ENCODE assay signal across 8 cellular contexts in the genomic region with DNA sequence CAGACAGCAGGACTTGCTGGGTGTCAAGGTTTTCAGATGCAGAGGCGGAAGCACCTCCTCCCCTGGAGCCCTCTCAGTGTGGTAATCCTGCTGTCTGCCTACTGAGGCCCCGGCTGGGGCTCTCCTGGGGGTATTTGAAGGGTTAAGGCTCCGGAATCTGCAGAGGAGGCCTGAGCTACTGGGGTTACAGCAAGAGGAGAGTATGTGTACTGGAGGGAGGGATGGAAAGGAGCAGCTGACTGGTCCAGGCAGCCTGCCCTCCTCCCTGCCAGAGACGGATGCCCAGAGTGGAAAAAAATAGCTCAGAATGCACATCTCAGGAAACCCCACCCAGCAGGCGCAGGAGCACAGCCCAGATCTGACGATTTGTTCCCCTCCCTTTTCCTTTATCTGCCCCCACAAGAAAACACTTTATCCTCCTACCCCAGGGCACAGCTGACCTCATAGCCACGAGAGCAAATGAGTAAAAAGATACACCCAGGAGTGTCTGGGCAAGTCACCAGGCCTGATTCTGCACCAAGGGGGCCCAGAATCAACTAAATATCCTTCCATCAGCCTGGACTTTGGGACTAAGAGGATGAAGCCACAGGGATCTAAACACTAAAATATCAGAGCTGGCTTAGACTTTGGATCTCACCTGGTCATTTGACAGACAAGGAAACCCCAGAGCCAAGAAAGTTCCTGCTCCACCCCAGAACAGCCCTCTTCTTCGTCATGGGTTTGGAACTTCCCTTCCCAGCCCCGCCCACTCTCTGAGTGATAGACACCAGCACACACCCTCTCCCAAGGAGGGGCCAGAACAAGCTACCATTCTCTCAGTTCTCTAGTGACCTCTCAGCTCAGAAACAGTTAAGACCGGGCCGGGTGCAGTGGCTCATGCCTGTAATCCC. TPM values are rescaled to one million over a fixed set of nuclear protein-coding genes. Genes with fewer than 3 reads are reported as not detected.
A peak's percentile ranks its signal among the peaks of the same experiment; 100 is the strongest.
DNase-seq lines count a peak whose midpoint lies in the region; ATAC-seq and TF ChIP-seq lines count a peak whose summit lies in the region.

No MANE protein-coding gene starts in this region.

- peak; percentile 24 for DNase-seq in NCI-H146 (lab: John Stamatoyannopoulos, UW)
- no peak for DNase-seq in NCI-H146 treated with DMSO at 0.1 percent for 48 hours (lab: John Stamatoyannopoulos, UW; ENCODE audit: unreplicated experiment)
- DNase-seq in activated T-cell treated with anti-CD3 and anti-CD28 coated beads for 1 hour (ENCODE audit: low read depth): peak; percentile 63
- peak; percentile 86 for DNase-seq in epithelial cell of proximal tubule (ENCODE audit: low read depth)
- DNase-seq in stimulated activated CD8-positive, alpha-beta memory T cell treated with anti-CD3 and anti-CD28 coated beads, Interleukin-4, amount 100 ng/mL, for 48 hours: peak; percentile 84

- H3K4me3 ChIP-seq in OCI-LY1 (ENCODE audit: low read depth, low read length, poor library complexity, severe bottlenecking) (peak overlapping the region; percentile 38), epithelial cell of proximal tubule (ENCODE audit: low read depth, low read length) (peak overlapping the region; percentile 58), muscle layer of colon (ENCODE audit: low read depth in 1 of 2, low read length in 2 of 2) (peak overlapping the region; percentile 33 to 71)

- peak; percentile 63 for ATAC-seq in HG03039 (IDR thresholded peaks at IDR 0.05; ENCODE audit: unreplicated experiment)

- no peaks in the 10 kb centered on the region for H3K9me3 ChIP-seq in OCI-LY1 (ENCODE audit: low read length)
- no peaks in the 10 kb centered on the region for H3K9me3 ChIP-seq in muscle layer of colon (ENCODE audit: low read length)

- no peaks in the 10 kb centered on the region for H3K79me2 ChIP-seq in OCI-LY1 (ENCODE audit: insufficient read depth, low read length)

- H3K27ac ChIP-seq in OCI-LY1 (ENCODE audit: low read depth, low read length, poor library complexity, severe bottlenecking): peak overlapping the region; percentile 54
- H3K27ac ChIP-seq in muscle layer of colon (ENCODE audit: low read depth, low read length): peak overlapping the region; percentile 88

- no peak overlapping the region for H2AFZ ChIP-seq in OCI-LY1 (ENCODE audit: low read length)

- H3K4me1 ChIP-seq in OCI-LY1 (ENCODE audit: insufficient read depth, low read length, severe bottlenecking) (peaks cover 38% of the 10 kb centered on the region), muscle layer of colon (ENCODE audit: insufficient read depth, low read length) (peaks cover 89% of the 10 kb centered on the region)

- H3K27me3 ChIP-seq in OCI-LY1 (ENCODE audit: insufficient read depth, low read length) (no peaks in the 10 kb centered on the region), muscle layer of colon (ENCODE audit: control insufficient read depth in 1 of 2, insufficient read depth in 2 of 2, low read length in 2 of 2) (no peaks in the 10 kb centered on the region)

- no peaks in the 10 kb centered on the region for H3K36me3 ChIP-seq in OCI-LY1 (ENCODE audit: insufficient read depth, low read length)
- H3K36me3 ChIP-seq in muscle layer of colon (ENCODE audit: insufficient read depth, low read length): no peaks in the 10 kb centered on the region

- no peak for TF ChIP-seq CTCF in OCI-LY1 (IDR thresholded peaks at IDR 0.05; ENCODE audit: low read length)
- no peak for TF ChIP-seq CTCF in epithelial cell of proximal tubule (conservative IDR thresholded peaks at IDR 0.05; ENCODE audit: low read depth, low read length)

- no peaks in the 10 kb centered on the region for H3K9me2 ChIP-seq in OCI-LY1 (ENCODE audit: low read depth, low read length)

- peak overlapping the region; percentile 56 for H3K4me2 ChIP-seq in OCI-LY1 (ENCODE audit: low read length)

- H3K9ac ChIP-seq in OCI-LY1 (ENCODE audit: low read length) (peak overlapping the region; percentile 22; the same call in 1 of the 2 replicates), muscle layer of colon (ENCODE audit: low read length) (peak overlapping the region; percentile 69)

- H4K20me1 ChIP-seq in OCI-LY1 (ENCODE audit: insufficient read depth, low read length): no peaks in the 10 kb centered on the region

- H3F3A ChIP-seq in OCI-LY1 (ENCODE audit: insufficient read depth, low read length): no peaks in the 10 kb centered on the region

RNA-seq across cellular contexts. Expression of gene TMBIM1, which starts 5.5 kb away (rescaled TPM):
- total RNA-seq in epithelial cell of proximal tubule: 109 and 165 TPM in 2 replicates

RNA-seq across cellular contexts. Expression of gene PNKD, which starts 16.5 kb away (rescaled TPM):
- total RNA-seq in epithelial cell of proximal tubule: 53.3 and 55.3 TPM in 2 replicates

RNA-seq across cellular contexts. Expression of gene AAMP, which starts 16.9 kb away (rescaled TPM):
- 119 and 173 TPM in 2 replicates for total RNA-seq in epithelial cell of proximal tubule

RNA-seq across cellular contexts. Expression of gene GPBAR1, which starts 26.0 kb away (rescaled TPM):
- 1.0 and 2.3 TPM in 2 replicates for total RNA-seq in epithelial cell of proximal tubule
